In the genomic region with DNA sequence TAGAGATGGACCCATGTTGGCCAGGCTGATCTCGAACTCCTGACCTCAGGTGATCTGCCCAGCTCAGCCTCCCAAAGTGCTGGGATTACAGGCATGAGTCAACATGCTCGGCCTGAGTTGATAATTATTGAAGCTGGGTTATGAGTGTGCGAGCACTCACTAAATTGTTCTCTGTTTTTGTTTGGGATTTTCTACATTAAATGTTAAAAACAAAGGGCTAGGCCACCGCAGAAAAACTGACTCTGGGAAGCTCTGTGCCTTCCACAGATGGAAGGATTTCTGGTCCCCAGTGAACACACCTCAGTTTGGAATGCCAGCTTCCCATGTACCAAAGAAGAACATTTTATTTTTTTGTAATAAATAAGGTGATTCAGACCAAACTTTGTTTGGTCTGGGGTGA, we compare ENCODE assay signal across 15 cellular contexts.
A peak's percentile ranks its signal among the peaks of the same experiment; 100 is the strongest.
DNase-seq lines count a peak whose midpoint lies in the region; ATAC-seq, FAIRE-seq and TF ChIP-seq lines count a peak whose summit lies in the region.
"Had no signal": no experiment of that assay in that cellular context is flagged by ENCODE, and none has a peak within 500 bp of the region (broad histone marks: within the 10 kb centered on the region; RNA-seq: fewer than 3 reads in every experiment).

No MANE protein-coding gene starts in this region.

- ATAC-seq in K562 (0 out of 3 replicates have a peak, but pooled peaks have one; percentile 23), GM21717 (IDR thresholded peaks at IDR 0.05; ENCODE audit: unreplicated experiment) (no peak), HG03025 (IDR thresholded peaks at IDR 0.05; ENCODE audit: low FRiP score, unreplicated experiment) (no peak), PC-3 (no peak)
- ATAC-seq: HCT116 had no signal

- no peak for TF ChIP-seq CTCF in MCF 10A (IDR thresholded peaks at IDR 0.05; ENCODE audit: unreplicated experiment)
- no peak for TF ChIP-seq CTCF in mammary epithelial cell (conservative IDR thresholded peaks at IDR 0.05 in 1 of 2, IDR thresholded peaks at IDR 0.05 in 1 of 2; ENCODE audit: extremely low read depth in 1 of 2, insufficient read depth in 1 of 2, low read depth in 1 of 2, low read length in 2 of 2)
- TF ChIP-seq CTCF in K562 (IDR thresholded peaks at IDR 0.05 in 2 of 3, conservative IDR thresholded peaks at IDR 0.05 in 1 of 3; ENCODE audit: insufficient read depth in 2 of 3, low read depth in 1 of 3, low read length in 3 of 3): no peak
- no peak for TF ChIP-seq CTCF in neural progenitor cell (IDR thresholded peaks at IDR 0.05)
- no peak for TF ChIP-seq CTCF in PC-3 (conservative IDR thresholded peaks at IDR 0.05; ENCODE audit: low read depth, low read length)

- intact Hi-C loops in MCF 10A (cut with micrococcal nuclease): no loop called here
- intact Hi-C loops in mammary epithelial cell (cut with micrococcal nuclease): no loop called here
- intact Hi-C loops in K562 (cut with micrococcal nuclease): no loop called here
- intact Hi-C loops in PC-3 (cut with micrococcal nuclease): no loop called here

- H3K27ac ChIP-seq in mammary epithelial cell (ENCODE audit: insufficient read depth, low read depth, low read length) (no peak overlapping the region), K562 (ENCODE audit: extremely low read depth, low read depth, low read length) (0 out of 3 replicates have a peak overlapping the region, but pooled peaks have one; percentile 13), neural progenitor cell (peak overlapping the region; percentile 9), PC-3 (ENCODE audit: low read length) (no peak overlapping the region)
- H3K27ac ChIP-seq: GM23248 had no signal

- H3K9ac ChIP-seq in mammary epithelial cell (ENCODE audit: insufficient read depth, low read length) (no peak overlapping the region), K562 (ENCODE audit: insufficient read depth in 1 of 2, low read depth in 2 of 2, low read length in 2 of 2) (no peak overlapping the region; a peak in 1 of 4 replicates), neural progenitor cell (no peak overlapping the region), PC-3 (ENCODE audit: low read length) (no peak overlapping the region)
- H3K9ac ChIP-seq: GM23248 had no signal

- peaks cover 40% of the 10 kb centered on the region for H3K4me1 Mint-ChIP-seq in MCF 10A (ENCODE audit: insufficient read depth, unreplicated experiment)
- peaks cover 18% of the 10 kb centered on the region for H3K4me1 Mint-ChIP-seq in neural progenitor cell

- WGBS in mammary epithelial cell (ENCODE audit: low coverage, missing lambda C conversion rate): 80% methylated on average over 1 of the region's 4 CpGs
- whole genome bisulfite sequencing in K562 (ENCODE audit: insufficient coverage, low coverage, missing lambda C conversion rate): 74% methylated on average over 4 of the region's 4 CpGs

- no peaks in the 10 kb centered on the region for H3K9me1 ChIP-seq in K562 (ENCODE audit: control insufficient read depth, insufficient read depth, low read length)

- H4K20me1 ChIP-seq in mammary epithelial cell (ENCODE audit: insufficient read depth, low read length) (peaks cover 3% of the 10 kb centered on the region), K562 (replicated peaks; ENCODE audit: control insufficient read depth, insufficient read depth, low read length) (peaks cover 5% of the 10 kb centered on the region; the same call in 1 of the 2 replicates), neural progenitor cell (ENCODE audit: low read depth) (peaks cover 27% of the 10 kb centered on the region), PC-3 (ENCODE audit: low read length) (peaks cover 6% of the 10 kb centered on the region; the same call in 1 of the 2 replicates)

- POLR2A ChIA-PET in MCF 10A (lab: Yijun Ruan, JAX) (no interaction called here), K562 (lab: Yijun Ruan, JAX) (interaction anchor here (1.0 kb wide), 1 partner anchor 14 kb away, joined by 3 read pairs; no protein-coding TSS in a partner anchor), PC-3 (lab: Charles Lee; ENCODE audit: unreplicated experiment) (no interaction called here)

- no peak overlapping the region for H3K4me3 Mint-ChIP-seq in MCF 10A (ENCODE audit: unreplicated experiment)
- H3K4me3 Mint-ChIP-seq in neural progenitor cell: no peak overlapping the region
- H3K4me3 Mint-ChIP-seq: B cell; CD4-positive, alpha-beta T cell had no signal

- no peak overlapping the region for H3K4me3 ChIP-seq in mammary epithelial cell (replicated peaks in 1 of 3; ENCODE audit: insufficient read depth in 1 of 3, low read depth in 2 of 3, low read length in 3 of 3)
- no peak overlapping the region for H3K4me3 ChIP-seq in K562
- H3K4me3 ChIP-seq in neural progenitor cell: no peak overlapping the region
- H3K4me3 ChIP-seq in PC-3 (ENCODE audit: low read length): no peak overlapping the region
- H3K4me3 ChIP-seq: GM23248 had no signal

- H3K36me3 ChIP-seq in mammary epithelial cell (ENCODE audit: insufficient read depth, low read length): peaks cover 31% of the 10 kb centered on the region
- peaks cover 79% of the 10 kb centered on the region for H3K36me3 ChIP-seq in K562 (ENCODE audit: control insufficient read depth, insufficient read depth, low read length)
- H3K36me3 ChIP-seq in neural progenitor cell: peaks cover 46% of the 10 kb centered on the region
- H3K36me3 ChIP-seq in PC-3 (ENCODE audit: low read depth, low read length): peaks cover 63% of the 10 kb centered on the region

- H3K27me3 ChIP-seq in mammary epithelial cell (ENCODE audit: insufficient read depth, low read length): no peaks in the 10 kb centered on the region
- no peaks in the 10 kb centered on the region for H3K27me3 ChIP-seq in K562 (ENCODE audit: control insufficient read depth in 2 of 2, insufficient read depth in 2 of 2, low read length in 2 of 2)
- no peaks in the 10 kb centered on the region for H3K27me3 ChIP-seq in neural progenitor cell
- no peaks in the 10 kb centered on the region for H3K27me3 ChIP-seq in PC-3 (ENCODE audit: low read length)

- H3K36me3 Mint-ChIP-seq in MCF 10A (ENCODE audit: insufficient read depth, unreplicated experiment) (peaks cover 75% of the 10 kb centered on the region), neural progenitor cell (peaks cover 21% of the 10 kb centered on the region)

- peaks cover 52% of the 10 kb centered on the region for H3K79me2 ChIP-seq in mammary epithelial cell (ENCODE audit: insufficient read depth, low read length)
- peaks cover 44% of the 10 kb centered on the region for H3K79me2 ChIP-seq in K562 (ENCODE audit: control insufficient read depth, insufficient read depth, low read length)
- H3K79me2 ChIP-seq in neural progenitor cell (ENCODE audit: low read depth): peaks cover 53% of the 10 kb centered on the region
- H3K79me2 ChIP-seq in PC-3 (ENCODE audit: low read length): peaks cover 35% of the 10 kb centered on the region

- in situ Hi-C loops in mammary epithelial cell (cut with MboI; ENCODE audit: low sequenced_read_pairs in 2 of 2): loop anchor here in 1 of 2 donors (25.0 kb wide), 1 partner anchor 220 kb away; a partner anchor contains a TSS
- in situ Hi-C loops in K562 (cut with MboI): no loop called here

- no peak for TF ChIP-seq EP300 in K562 (IDR thresholded peaks at IDR 0.05; ENCODE audit: low read length)

- H3K27me3 Mint-ChIP-seq in MCF 10A (ENCODE audit: insufficient read depth, unreplicated experiment) (no peaks in the 10 kb centered on the region), neural progenitor cell (ENCODE audit: insufficient read depth, low read depth) (no peaks in the 10 kb centered on the region)
- H3K27me3 Mint-ChIP-seq: B cell; CD4-positive, alpha-beta T cell had no signal

- H3K4me1 ChIP-seq in mammary epithelial cell (ENCODE audit: insufficient read depth, low read length) (peaks cover 31% of the 10 kb centered on the region), K562 (replicated peaks in 1 of 2; ENCODE audit: control insufficient read depth in 2 of 2, insufficient read depth in 2 of 2, low read length in 2 of 2) (peaks cover 8 to 24% of the 10 kb centered on the region in 2 experiments; a peak in 4 of 5 replicates), neural progenitor cell (peaks cover 21% of the 10 kb centered on the region), PC-3 (ENCODE audit: insufficient read depth, low read length) (peaks cover 21% of the 10 kb centered on the region)

- no peaks in the 10 kb centered on the region for H3K9me3 ChIP-seq in mammary epithelial cell (replicated peaks; ENCODE audit: insufficient read depth, low read length)
- no peaks in the 10 kb centered on the region for H3K9me3 ChIP-seq in K562 (replicated peaks; ENCODE audit: control insufficient read depth, insufficient read depth, low read depth, low read length)
- H3K9me3 ChIP-seq in neural progenitor cell (ENCODE audit: low read depth): no peaks in the 10 kb centered on the region
- H3K9me3 ChIP-seq in PC-3 (ENCODE audit: low read length): no peaks in the 10 kb centered on the region

- BruUV-seq in MCF 10A (replicated peaks; lab: Mats Ljungman, UMichigan) (no TSS peak), mammary epithelial cell (replicated peaks; lab: Mats Ljungman, UMichigan) (no TSS peak), K562 (replicated peaks; lab: Mats Ljungman, UMichigan) (no TSS peak), PC-3 (replicated peaks; lab: Mats Ljungman, UMichigan) (no TSS peak)

- H3K4me2 ChIP-seq in mammary epithelial cell (ENCODE audit: insufficient read depth, low read depth, low read length) (no peak overlapping the region), K562 (ENCODE audit: insufficient read depth, low read length) (no peak overlapping the region), neural progenitor cell (no peak overlapping the region), PC-3 (ENCODE audit: low read length) (no peak overlapping the region)

- dilution Hi-C loops in mammary epithelial cell (cut with HindIII; ENCODE audit: low sequenced_read_pairs): no loop called here

- H3K9me3 Mint-ChIP-seq in MCF 10A (ENCODE audit: unreplicated experiment) (no peaks in the 10 kb centered on the region), neural progenitor cell (no peaks in the 10 kb centered on the region)
- H3K9me3 Mint-ChIP-seq: CD4-positive, alpha-beta T cell had no signal

- no peak for FAIRE-seq in K562 (lab: Jason Lieb, UNC)
- FAIRE-seq: H54 had no signal

- H3K27ac Mint-ChIP-seq in MCF 10A (ENCODE audit: low read depth, unreplicated experiment) (peak overlapping the region; percentile 61), neural progenitor cell (no peak overlapping the region)
- H3K27ac Mint-ChIP-seq: B cell; CD4-positive, alpha-beta T cell had no signal

- H2AFZ ChIP-seq in mammary epithelial cell (ENCODE audit: low read depth, low read length) (no peak overlapping the region), K562 (ENCODE audit: low read depth, low read length) (no peak overlapping the region), neural progenitor cell (replicated peaks) (no peak overlapping the region), PC-3 (ENCODE audit: low read length) (no peak overlapping the region)
- H2AFZ ChIP-seq: GM23248 had no signal

- DNase-seq in MCF 10A (ENCODE audit: unreplicated experiment) (no peak), mammary epithelial cell (no peak), K562 (ENCODE audit: extremely low read depth in 1 of 4, low spot score in 3 of 4) (no peak), neural progenitor cell (ENCODE audit: low spot score) (no peak), PC-3 (no peak)
- DNase-seq: C1 segment of cervical spinal cord; Calu3; CD4-positive, alpha-beta T cell; DMS 273 treated with DMSO at 0.1 percent for 48 hours; GM23248 had no signal

- H3F3A ChIP-seq in neural progenitor cell (ENCODE audit: low read depth): peaks cover 46% of the 10 kb centered on the region
- peaks cover 9% of the 10 kb centered on the region for H3F3A ChIP-seq in PC-3 (ENCODE audit: low read length, unreplicated experiment)

- TF ChIP-seq RAD21 in K562 (CRISPR knock-in tag; conservative IDR thresholded peaks at IDR 0.05 in 1 of 2, IDR thresholded peaks at IDR 0.05 in 1 of 2): no peak

- H3K9me2 ChIP-seq in PC-3 (replicated peaks; ENCODE audit: low read length): no peaks in the 10 kb centered on the region

- CTCF ChIA-PET in MCF 10A (lab: Yijun Ruan, JAX) (interaction anchor here (0.8 kb wide), 1 partner anchor 23 kb away, joined by 3 read pairs; no protein-coding TSS in a partner anchor), mammary epithelial cell (lab: Charles Lee; ENCODE audit: low non-redundant PET) (no interaction called here), K562 (lab: Yijun Ruan, JAX; ENCODE audit: low intra/inter-chr PET ratio) (interaction anchor here (0.7 kb wide), 1 partner anchor 504 kb away, joined by 3 read pairs; no protein-coding TSS in a partner anchor), PC-3 (lab: Charles Lee) (no interaction called here)

- no peak for TF ChIP-seq POLR2A in K562 (conservative IDR thresholded peaks at IDR 0.05)

Comparison
In these comparisons a context has a peak if more than half of its experiments do, and no peak if none do; other contexts are left out.
1. CTCF ChIA-PET loops: an anchor here in MCF 10A (0.8 kb wide) and K562 (0.7 kb wide); none called in mammary epithelial cell and PC-3.
2. H3K27ac ChIP-seq: peak in K562 (single experiment) and neural progenitor cell (single experiment); none in mammary epithelial cell (single experiment) and PC-3 (single experiment).